8 cellular contexts compared by ENCODE assay signal in the genomic region with DNA sequence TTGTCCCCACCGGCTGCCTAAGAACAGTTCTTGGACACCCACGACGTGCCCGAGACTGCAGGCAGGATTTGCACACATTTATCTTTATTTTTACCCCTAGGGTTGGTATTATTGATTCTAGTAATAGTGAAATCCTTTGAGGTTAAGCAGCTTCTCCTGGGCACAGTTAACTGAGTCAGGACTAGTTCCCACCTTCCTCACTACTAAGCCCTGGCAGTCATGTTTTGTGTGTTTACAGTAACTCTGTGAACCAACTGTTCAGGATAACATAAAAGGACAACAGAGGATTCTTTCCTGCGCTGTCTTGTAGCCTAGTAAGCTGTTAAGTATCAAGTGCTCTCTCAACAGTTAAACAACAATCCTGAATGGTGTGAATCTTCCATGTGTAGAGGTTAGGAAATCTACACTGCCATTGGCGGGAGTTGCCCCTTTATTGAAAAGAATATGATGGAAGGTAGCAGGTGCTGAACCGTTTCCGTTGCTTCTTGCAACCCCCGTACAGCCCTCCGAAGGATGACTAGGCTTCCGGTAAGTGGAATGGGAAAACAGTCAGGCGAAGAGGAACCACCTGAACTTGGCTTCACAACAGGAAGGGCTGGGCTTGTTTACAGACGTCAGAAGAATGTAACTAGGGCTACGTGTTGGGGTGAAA. TPM values are rescaled to one million over a fixed set of nuclear protein-coding genes. Genes with fewer than 3 reads are reported as not detected.
DNase-seq lines count a peak whose midpoint lies in the region; ATAC-seq and TF ChIP-seq lines count a peak whose summit lies in the region.

No MANE protein-coding gene starts in this region.

- H4K20me1 ChIP-seq in OCI-LY1 (ENCODE audit: insufficient read depth, low read length) = no peaks in the 10 kb centered on the region

- H3K4me1 ChIP-seq in OCI-LY1 (ENCODE audit: insufficient read depth, low read length, severe bottlenecking) (peaks cover 26% of the 10 kb centered on the region), right cardiac atrium (ENCODE audit: control insufficient read depth, insufficient read depth, low read length) (peaks cover under 1% of the 10 kb centered on the region)

- intact Hi-C loops in right cardiac atrium (cut with DNase I) = loop anchor here in 3 of 4 donors (5.0 to 10.0 kb wide), 4 partner anchors 33 to 251 kb away; partner anchors contain the start of genes WTAP (in 3 of the 3) and TCP1 (in 1 of the 3)

- no peaks in the 10 kb centered on the region for H3K9me2 ChIP-seq in OCI-LY1 (ENCODE audit: low read depth, low read length)

- H3K79me2 ChIP-seq in OCI-LY1 (ENCODE audit: insufficient read depth, low read length) = no peaks in the 10 kb centered on the region; the same call in 1 of the 2 replicates

- DNase-seq in DMS153 treated with DMSO at 0.1 percent for 48 hours (lab: John Stamatoyannopoulos, UW; ENCODE audit: unreplicated experiment) = peak; percentile 75
- DNase-seq in right cardiac atrium = no peak
- peak; percentile 20 for DNase-seq in putamen (ENCODE audit: low spot score)
- no peak for DNase-seq in hepatic stellate cell (ENCODE audit: low spot score)

- H3K4me2 ChIP-seq in OCI-LY1 (ENCODE audit: low read length) = peak overlapping the region; percentile 85

- H3K4me3 ChIP-seq in OCI-LY1 (ENCODE audit: low read depth, low read length, poor library complexity, severe bottlenecking) (peak overlapping the region; percentile 68), right cardiac atrium (ENCODE audit: low read length) (peak overlapping the region; percentile 78)

- H3K27me3 ChIP-seq in OCI-LY1 (ENCODE audit: insufficient read depth, low read length) = no peaks in the 10 kb centered on the region
- no peaks in the 10 kb centered on the region for H3K27me3 ChIP-seq in right cardiac atrium (ENCODE audit: control insufficient read depth, insufficient read depth)

- no peaks in the 10 kb centered on the region for H3F3A ChIP-seq in OCI-LY1 (ENCODE audit: insufficient read depth, low read length)

- H2AFZ ChIP-seq in OCI-LY1 (ENCODE audit: low read length) = no peak overlapping the region

- H3K36me3 ChIP-seq in OCI-LY1 (ENCODE audit: insufficient read depth, low read length) = peaks cover 3% of the 10 kb centered on the region; the same call in 1 of the 2 replicates

- peak; percentile 0 for ATAC-seq in HG02623 (IDR thresholded peaks at IDR 0.05; ENCODE audit: unreplicated experiment)
- ATAC-seq in right cardiac atrium = peak; percentile 2 to 37
- no peak for ATAC-seq in GM21360 (IDR thresholded peaks at IDR 0.05; ENCODE audit: unreplicated experiment)

- TF ChIP-seq CTCF in OCI-LY1 (IDR thresholded peaks at IDR 0.05; ENCODE audit: low read length) = no peak

- H3K27ac ChIP-seq in OCI-LY1 (ENCODE audit: low read depth, low read length, poor library complexity, severe bottlenecking) (peak overlapping the region; percentile 54), angular gyrus (ENCODE audit: low read depth, low read length) (peak overlapping the region; percentile 99), right cardiac atrium (ENCODE audit: low read length) (peak overlapping the region; percentile 98)

- WGBS in right cardiac atrium = 29% methylated on average over 14 of the region's 14 CpGs

- peak overlapping the region; percentile 69 for H3K9ac ChIP-seq in OCI-LY1 (ENCODE audit: low read length)

- no peaks in the 10 kb centered on the region for H3K9me3 ChIP-seq in OCI-LY1 (ENCODE audit: low read length)
- no peaks in the 10 kb centered on the region for H3K9me3 ChIP-seq in right cardiac atrium (ENCODE audit: control insufficient read depth, low read length)

RNA-seq across cellular contexts. Expression of gene SOD2, which starts 1.0 kb away (rescaled TPM):
- 100 to 1,000 TPM; 542 to 606 (median 589) TPM for total RNA-seq in right cardiac atrium
- 341 TPM for polyA plus RNA-seq in right cardiac atrium

RNA-seq across cellular contexts. Expression of gene WTAP, which starts 33.3 kb away (rescaled TPM):
- 10 to 100 TPM; 52.0 to 61.0 (median 56.5) TPM for total RNA-seq in right cardiac atrium
- polyA plus RNA-seq in right cardiac atrium = 46.1 TPM

Comparison
In these comparisons a context has a peak if more than half of its experiments do, and no peak if none do; other contexts are left out.
1. DNase-seq: peak in DMS153 treated with DMSO at 0.1 percent for 48 hours (single experiment) and putamen (single experiment); none in right cardiac atrium (0 of 3) and hepatic stellate cell (single experiment).
2. Peak in every context shown above with its lines, with median percentiles within 50 percentile points of each other: H3K27ac ChIP-seq.